ENCODE assay signal across 16 cellular contexts in genomic region chr14:96745500-96746051, GRCh38.
DNase-seq lines count a peak whose midpoint lies in the region; ATAC-seq and TF ChIP-seq lines count a peak whose summit lies in the region.
"Had no signal": no experiment of that assay in that cellular context is flagged by ENCODE, and none has a peak within 500 bp of the region (broad histone marks: within the 10 kb centered on the region; RNA-seq: fewer than 3 reads in every experiment).

No MANE protein-coding gene starts in this region.

- H3K4me3 ChIP-seq in RWPE2 (ENCODE audit: severe bottlenecking), result no peak overlapping the region

- no peak for TF ChIP-seq CTCF in RWPE2 (IDR thresholded peaks at IDR 0.05; ENCODE audit: poor library complexity, severe bottlenecking)

- H3K27me3 ChIP-seq in RWPE2 (ENCODE audit: insufficient read depth, poor library complexity, severe bottlenecking), result peaks cover 56% of the 10 kb centered on the region

- no peaks in the 10 kb centered on the region for H3K9me3 ChIP-seq in RWPE2 (ENCODE audit: severe bottlenecking)

- H3K27ac ChIP-seq in RWPE2 (ENCODE audit: poor library complexity, severe bottlenecking), result no peak overlapping the region
- H3K27ac ChIP-seq: 22Rv1 had no signal

- peak; percentile 23 for DNase-seq in activated CD8-positive, alpha-beta memory T cell treated with anti-CD3 and anti-CD28 coated beads, Interleukin-2, amount 50 U/mL, for 48 hours
- no peak for DNase-seq in activated CD8-positive, alpha-beta memory T cell treated with anti-CD3 and anti-CD28 coated beads for 24 hours
- DNase-seq in RWPE2 (ENCODE audit: low spot score) (peak; percentile 37), islet precursor cell (peak; percentile 49)
- DNase-seq in activated effector memory CD4-positive, alpha-beta T cell treated with anti-CD3 and anti-CD28 coated beads, Interleukin-2, amount 50 U/mL, for 16 hours, result no peak
- no peak for DNase-seq in activated T-cell treated with anti-CD3 and anti-CD28 coated beads, Interleukin-2, amount 50 U/mL, for 48 hours
- DNase-seq: CD8-positive, alpha-beta T cell; COR-L47; DMS153; DND-41; GF-D8; HCEC 1CT; IMR-90 had no signal

- no peaks in the 10 kb centered on the region for H3K36me3 ChIP-seq in RWPE2 (ENCODE audit: low read depth)

- no peaks in the 10 kb centered on the region for H3K4me1 ChIP-seq in RWPE2 (ENCODE audit: insufficient read depth, poor library complexity, severe bottlenecking)

- peak; percentile 43; the same call in 1 of the 3 replicates for ATAC-seq in RWPE2 (ENCODE audit: low read depth)
- ATAC-seq in GM18519 (IDR thresholded peaks at IDR 0.05; ENCODE audit: low FRiP score, unreplicated experiment), result no peak
- no peak for ATAC-seq in HG03139 (IDR thresholded peaks at IDR 0.05; ENCODE audit: unreplicated experiment)
- ATAC-seq: CD8-positive, alpha-beta T cell had no signal

Comparison
In these comparisons a context has a peak if more than half of its experiments do, and no peak if none do; other contexts are left out.
1. DNase-seq: peak in activated CD8-positive, alpha-beta memory T cell treated with anti-CD3 and anti-CD28 coated beads, Interleukin-2, amount 50 U/mL, for 48 hours (single experiment), RWPE2 (single experiment) and islet precursor cell (single experiment); none in activated CD8-positive, alpha-beta memory T cell treated with anti-CD3 and anti-CD28 coated beads for 24 hours (single experiment), activated effector memory CD4-positive, alpha-beta T cell treated with anti-CD3 and anti-CD28 coated beads, Interleukin-2, amount 50 U/mL, for 16 hours (single experiment) and activated T-cell treated with anti-CD3 and anti-CD28 coated beads, Interleukin-2, amount 50 U/mL, for 48 hours (0 of 2).